Comparison of ENCODE assay signal across 22 cellular contexts in genomic region chr2:12723741-12724463, GRCh38. TPM values are rescaled to one million over a fixed set of nuclear protein-coding genes. Genes with fewer than 3 reads are reported as not detected.
DNase-seq lines count a peak whose midpoint lies in the region; ATAC-seq and TF ChIP-seq lines count a peak whose summit lies in the region.
"Had no signal": no experiment of that assay in that cellular context is flagged by ENCODE, and none has a peak within 500 bp of the region (broad histone marks: within the 10 kb centered on the region; RNA-seq: fewer than 3 reads in every experiment).

No MANE protein-coding gene starts in this region.

- peaks cover 70% of the 10 kb centered on the region for H3K79me2 ChIP-seq in neural progenitor cell (ENCODE audit: low read depth)

- intact Hi-C loops in dorsolateral prefrontal cortex (cut with DNase I): no loop called here

- H3K27me3 ChIP-seq in BE2C (no peaks in the 10 kb centered on the region), dorsolateral prefrontal cortex (no peaks in the 10 kb centered on the region), neural progenitor cell (no peaks in the 10 kb centered on the region)
- H3K27me3 ChIP-seq: body of pancreas, hepatocyte had no signal

- peaks cover 6% of the 10 kb centered on the region for H3K27me3 Mint-ChIP-seq in neural progenitor cell (ENCODE audit: insufficient read depth, low read depth)
- H3K27me3 Mint-ChIP-seq: activated CD8-positive, alpha-beta T cell treated with anti-CD3 and anti-CD28 coated beads for 36 hours; activated naive CD8-positive, alpha-beta T cell; naive thymus-derived CD8-positive, alpha-beta T cell had no signal

- no peak for ATAC-seq in GM21447 (IDR thresholded peaks at IDR 0.05; ENCODE audit: unreplicated experiment)
- no peak for ATAC-seq in HG02981 (IDR thresholded peaks at IDR 0.05; ENCODE audit: unreplicated experiment)
- ATAC-seq: activated CD8-positive, alpha-beta T cell treated with anti-CD3 and anti-CD28 coated beads for 36 hours; activated T-cell treated with anti-CD3 and anti-CD28 coated beads, Interleukin-2, amount 50 U/mL, for 72 hours; body of pancreas; K562; naive thymus-derived CD8-positive, alpha-beta T cell had no signal

- H3K4me3 ChIP-seq in BE2C (ENCODE audit: low read depth, low read length): peak overlapping the region; percentile 0; the same call in 1 of the 2 replicates
- peak overlapping the region in 38 of 59 donors; percentile 0 to 93 (median 84) for H3K4me3 ChIP-seq in dorsolateral prefrontal cortex
- no peak overlapping the region for H3K4me3 ChIP-seq in neural progenitor cell
- H3K4me3 ChIP-seq: body of pancreas, hepatocyte, K562, prostate gland had no signal

- peaks cover 14% of the 10 kb centered on the region for H3F3A ChIP-seq in neural progenitor cell (ENCODE audit: low read depth)

- H3K4me1 ChIP-seq in BE2C (peaks cover 2% of the 10 kb centered on the region), neural progenitor cell (peaks cover 29% of the 10 kb centered on the region)
- H3K4me1 ChIP-seq: prostate gland had no signal

- TF ChIP-seq CTCF in BE2C (IDR thresholded peaks at IDR 0.05; ENCODE audit: low read depth, low read length): no peak
- TF ChIP-seq CTCF in dorsolateral prefrontal cortex (IDR thresholded peaks at IDR 0.05 in 54 of 56, conservative IDR thresholded peaks at IDR 0.05 in 2 of 56; ENCODE audit: low read depth in 1 of 56, partially characterized antibody in 56 of 56): no peak
- no peak for TF ChIP-seq CTCF in neural progenitor cell (IDR thresholded peaks at IDR 0.05)

- H3K27ac Mint-ChIP-seq in neural progenitor cell: no peak overlapping the region
- H3K27ac Mint-ChIP-seq: activated CD8-positive, alpha-beta T cell treated with anti-CD3 and anti-CD28 coated beads for 36 hours; activated naive CD8-positive, alpha-beta T cell; activated T-cell treated with anti-CD3 and anti-CD28 coated beads, Interleukin-2, amount 50 U/mL, for 72 hours had no signal

- DNase-seq in BE2C: no peak
- peak; percentile 10 for DNase-seq in ELF-1 (ENCODE audit: low read depth, low spot score)
- no peak for DNase-seq in dorsolateral prefrontal cortex
- DNase-seq in neural progenitor cell (ENCODE audit: low spot score): no peak
- DNase-seq in NCI-H774 (lab: John Stamatoyannopoulos, UW): no peak
- DNase-seq: activated CD8-positive, alpha-beta T cell treated with anti-CD3 and anti-CD28 coated beads for 36 hours; activated T-cell treated with anti-CD3 and anti-CD28 coated beads, Interleukin-2, amount 50 U/mL, for 72 hours; body of pancreas; EL; mesenchymal stem cell; naive thymus-derived CD8-positive, alpha-beta T cell; NCI-H2029; NCI-H345; spleen had no signal

- peak overlapping the region in 26 of 59 donors; percentile 0 to 98 (median 40) for H3K27ac ChIP-seq in dorsolateral prefrontal cortex
- no peak overlapping the region for H3K27ac ChIP-seq in neural progenitor cell
- H3K27ac ChIP-seq: body of pancreas, hepatocyte, RWPE1, VCaP had no signal

- peaks cover 50% of the 10 kb centered on the region for H3K4me1 Mint-ChIP-seq in neural progenitor cell

- H3K36me3 Mint-ChIP-seq in neural progenitor cell: peaks cover 62% of the 10 kb centered on the region

- H3K36me3 ChIP-seq in BE2C (peaks cover 83% of the 10 kb centered on the region), neural progenitor cell (peaks cover 5% of the 10 kb centered on the region)
- H3K36me3 ChIP-seq: prostate gland had no signal

- H3K4me2 ChIP-seq in neural progenitor cell: no peak overlapping the region
- H3K4me2 ChIP-seq: hepatocyte had no signal

- H3K9me3 ChIP-seq in BE2C (no peaks in the 10 kb centered on the region), neural progenitor cell (ENCODE audit: low read depth) (no peaks in the 10 kb centered on the region)
- H3K9me3 ChIP-seq: body of pancreas, prostate gland, spleen had no signal

- no peaks in the 10 kb centered on the region for H3K9me3 Mint-ChIP-seq in neural progenitor cell
- H3K9me3 Mint-ChIP-seq: activated CD8-positive, alpha-beta T cell treated with anti-CD3 and anti-CD28 coated beads for 36 hours; activated T-cell treated with anti-CD3 and anti-CD28 coated beads, Interleukin-2, amount 50 U/mL, for 72 hours; naive thymus-derived CD8-positive, alpha-beta T cell had no signal

- H3K4me3 Mint-ChIP-seq in neural progenitor cell: peak overlapping the region; percentile 34
- H3K4me3 Mint-ChIP-seq: activated CD8-positive, alpha-beta T cell treated with anti-CD3 and anti-CD28 coated beads for 36 hours; activated naive CD8-positive, alpha-beta T cell had no signal

- H2AFZ ChIP-seq in neural progenitor cell (replicated peaks): no peak overlapping the region
- H2AFZ ChIP-seq: hepatocyte had no signal

- peaks cover 95% of the 10 kb centered on the region for H4K20me1 ChIP-seq in neural progenitor cell (ENCODE audit: low read depth)

- H3K9ac ChIP-seq in neural progenitor cell: no peak overlapping the region

RNA-seq across cellular contexts. Expression of gene TRIB2, which starts 7.2 kb away (rescaled TPM):
- polyA plus RNA-seq in BE2C (2012; ENCODE audit: insufficient read depth, insufficient read length, low read depth): 318 TPM
- total RNA-seq in dorsolateral prefrontal cortex (10 to 100 TPM; 21.5 to 86.6 (median 38.2) TPM), neural progenitor cell (ENCODE audit: low replicate concordance) (68.8 and 74.4 TPM in 2 replicates)
